ENCODE assay signal across 8 cellular contexts in the genomic region with DNA sequence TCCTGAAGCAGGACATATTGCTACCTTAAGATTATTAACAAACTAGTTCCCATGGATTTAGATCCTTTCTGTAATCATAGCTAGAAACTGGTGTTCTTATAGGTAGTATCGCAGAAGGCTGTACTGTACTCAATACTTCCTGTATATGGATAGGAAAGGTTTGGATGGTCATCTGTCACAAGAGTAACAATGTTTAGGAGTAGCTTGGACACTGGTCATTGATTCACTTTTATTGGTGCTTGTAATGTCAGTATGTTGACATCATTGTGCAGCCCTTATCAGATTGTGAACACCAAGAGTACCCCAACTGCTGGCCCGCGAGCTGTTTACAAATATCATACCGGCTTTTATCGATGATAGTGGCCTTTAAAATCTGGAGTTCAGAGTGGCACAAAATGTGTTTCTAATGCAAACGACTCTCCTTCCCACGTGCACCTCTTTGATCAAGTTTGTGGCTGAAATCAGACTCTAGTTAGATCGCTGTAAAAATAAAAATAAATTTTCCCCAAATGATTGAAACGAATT. TPM values are rescaled to one million over a fixed set of nuclear protein-coding genes. Genes with fewer than 3 reads are reported as not detected.
DNase-seq lines count a peak whose midpoint lies in the region; ATAC-seq, FAIRE-seq and TF ChIP-seq lines count a peak whose summit lies in the region.

No MANE protein-coding gene starts in this region.

- H3K4me3 Mint-ChIP-seq in activated T-cell treated with anti-CD3 and anti-CD28 coated beads, Interleukin-2, amount 50 U/mL, for 72 hours, result peak overlapping the region; percentile 79 to 87
- H3K4me3 Mint-ChIP-seq in type B pancreatic cell, result peak overlapping the region; percentile 98

- no peak for DNase-seq in activated T-cell treated with anti-CD3 and anti-CD28 coated beads, Interleukin-2, amount 50 U/mL, for 72 hours
- no peak for DNase-seq in activated T-cell treated with anti-CD3 and anti-CD28 coated beads, Interleukin-2, amount 50 U/mL, for 1 hour
- DNase-seq in ascending aorta (ENCODE audit: low spot score in 2 of 2) (no peak), right lobe of liver (no peak), type B pancreatic cell (ENCODE audit: extremely low spot score, unreplicated experiment) (no peak), urothelium cell line (ENCODE audit: low spot score) (no peak)

- TF ChIP-seq POLR2A in right lobe of liver (IDR thresholded peaks at IDR 0.05), result no peak

- intact Hi-C loops in ascending aorta (cut with DNase I), result loop anchor here (1.0 to 10.0 kb wide), 4 partner anchors 31 to 303 kb away; partner anchors contain the start of genes RNF6 and WASF3
- intact Hi-C loops in right lobe of liver (cut with DNase I), result no loop called here

- no peaks in the 10 kb centered on the region for H3K9me3 ChIP-seq in ascending aorta
- H3K9me3 ChIP-seq in right lobe of liver, result no peaks in the 10 kb centered on the region

- no peak for FAIRE-seq in urothelium cell line (lab: Jason Lieb, UNC)

- H3K4me1 ChIP-seq in ascending aorta (peaks cover 5 to 11% of the 10 kb centered on the region in 2 donors), right lobe of liver (peaks cover 0 to 20% (median 6%) of the 10 kb centered on the region in 4 donors)

- H3K4me1 Mint-ChIP-seq in activated T-cell treated with anti-CD3 and anti-CD28 coated beads, Interleukin-2, amount 50 U/mL, for 72 hours (ENCODE audit: low read depth), result peaks cover 38% of the 10 kb centered on the region
- peaks cover 25% of the 10 kb centered on the region for H3K4me1 Mint-ChIP-seq in type B pancreatic cell (ENCODE audit: unreplicated experiment)

- H3K27ac Mint-ChIP-seq in activated T-cell treated with anti-CD3 and anti-CD28 coated beads, Interleukin-2, amount 50 U/mL, for 72 hours, result peak overlapping the region; percentile 18
- peak overlapping the region; percentile 93 for H3K27ac Mint-ChIP-seq in type B pancreatic cell

- TF ChIP-seq CTCF in ascending aorta (IDR thresholded peaks at IDR 0.05) (no peak), right lobe of liver (IDR thresholded peaks at IDR 0.05) (no peak), type B pancreatic cell (conservative IDR thresholded peaks at IDR 0.05) (no peak)

- H3K27me3 Mint-ChIP-seq in activated T-cell treated with anti-CD3 and anti-CD28 coated beads, Interleukin-2, amount 50 U/mL, for 72 hours (ENCODE audit: low read depth), result no peaks in the 10 kb centered on the region
- peaks cover 6% of the 10 kb centered on the region for H3K27me3 Mint-ChIP-seq in type B pancreatic cell

- WGBS in right lobe of liver (ENCODE audit: insufficient coverage, low coverage, low lambda C conversion rate, missing lambda C conversion rate), result 35% methylated on average over 9 of the region's 9 CpGs

- ATAC-seq in activated T-cell treated with anti-CD3 and anti-CD28 coated beads, Interleukin-2, amount 50 U/mL, for 72 hours (replicated peaks in 1 of 2), result no peak
- ATAC-seq in right lobe of liver (no peak), esophagus mucosa (no peak), GM21381 (IDR thresholded peaks at IDR 0.05; ENCODE audit: unreplicated experiment) (no peak)

- no peaks in the 10 kb centered on the region for H3K9me3 Mint-ChIP-seq in activated T-cell treated with anti-CD3 and anti-CD28 coated beads, Interleukin-2, amount 50 U/mL, for 72 hours
- H3K9me3 Mint-ChIP-seq in type B pancreatic cell, result no peaks in the 10 kb centered on the region

- H3K27me3 ChIP-seq in ascending aorta (no peaks in the 10 kb centered on the region), right lobe of liver (no peaks in the 10 kb centered on the region)

- H3K4me3 ChIP-seq in ascending aorta (peak overlapping the region; percentile 86 to 98), right lobe of liver (peak overlapping the region; percentile 90 to 96 (median 95))

- peak overlapping the region in 1 of 2 donors; percentile 94 for H3K27ac ChIP-seq in ascending aorta
- H3K27ac ChIP-seq in right lobe of liver, result peak overlapping the region; percentile 92 to 99 (median 96)

- H3K36me3 ChIP-seq in ascending aorta (no peaks in the 10 kb centered on the region), right lobe of liver (no peaks in the 10 kb centered on the region)

- H3K36me3 Mint-ChIP-seq in activated T-cell treated with anti-CD3 and anti-CD28 coated beads, Interleukin-2, amount 50 U/mL, for 72 hours (ENCODE audit: insufficient read depth in 2 of 2), result peaks cover 2 to 5% of the 10 kb centered on the region in 2 donors
- no peaks in the 10 kb centered on the region for H3K36me3 Mint-ChIP-seq in type B pancreatic cell

RNA-seq across cellular contexts. Expression of gene CDK8, which starts 0.6 kb away (rescaled TPM):
- total RNA-seq in activated T-cell treated with anti-CD3 and anti-CD28 coated beads, Interleukin-2, amount 50 U/mL, for 72 hours, result 10 to 100 TPM; 21.3 to 25.1 TPM
- 4.3 TPM for total RNA-seq in ascending aorta
- total RNA-seq in right lobe of liver, result 10 to 100 TPM in 1 of 6 experiments, 1 to 10 TPM in 5; 6.2 to 10.5 (median 7.7) TPM
- total RNA-seq in type B pancreatic cell (ENCODE audit: low replicate concordance), result 22.8 and 26.3 TPM in 2 replicates
- 7.7 TPM for total RNA-seq in esophagus mucosa

RNA-seq across cellular contexts. Expression of gene RNF6, which starts 31.2 kb away (rescaled TPM):
- total RNA-seq in activated T-cell treated with anti-CD3 and anti-CD28 coated beads, Interleukin-2, amount 50 U/mL, for 72 hours, result 10 to 100 TPM; 46.3 to 47.0 TPM
- total RNA-seq in ascending aorta, result 15.8 TPM
- total RNA-seq in right lobe of liver, result 10 to 100 TPM in 5 of 6 experiments, 1 to 10 TPM in 1; 8.2 to 17.3 (median 11.3) TPM
- total RNA-seq in type B pancreatic cell (ENCODE audit: low replicate concordance), result 27.0 and 36.9 TPM in 2 replicates
- total RNA-seq in esophagus mucosa, result 28.9 TPM
